28 cellular contexts compared by ENCODE assay signal in the genomic region with DNA sequence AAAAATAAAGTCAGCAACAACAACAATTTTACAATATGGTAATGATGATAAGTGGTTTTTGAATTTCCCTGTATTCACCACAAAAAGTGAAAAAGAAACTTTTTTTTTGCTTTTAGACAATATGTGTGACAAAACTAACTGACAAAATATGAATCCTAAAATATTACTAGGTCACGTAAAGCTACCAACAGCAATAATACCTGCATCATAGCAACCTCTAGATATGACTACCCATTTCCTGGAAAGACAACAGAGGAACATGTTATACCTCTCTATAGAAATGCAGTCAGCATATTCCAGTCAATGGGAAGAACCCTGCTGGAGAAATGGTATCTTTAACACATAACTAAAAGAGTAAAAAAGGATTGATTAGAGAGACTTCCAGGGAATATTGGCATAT.
A peak's percentile ranks its signal among the peaks of the same experiment; 100 is the strongest.
DNase-seq lines count a peak whose midpoint lies in the region; ATAC-seq and TF ChIP-seq lines count a peak whose summit lies in the region.
"Had no signal": no experiment of that assay in that cellular context is flagged by ENCODE, and none has a peak within 500 bp of the region (broad histone marks: within the 10 kb centered on the region; RNA-seq: fewer than 3 reads in every experiment).

No MANE protein-coding gene starts in this region.

- H3K4me3 Mint-ChIP-seq in HFFc6 = no peak overlapping the region
- H3K4me3 Mint-ChIP-seq: activated CD4-positive, alpha-beta memory T cell treated with anti-CD3 and anti-CD28 coated beads for 36 hours; CD14-positive monocyte; central memory CD8-positive, alpha-beta T cell; stimulated activated naive B cell treated with anti-CD40 and anti-IgM and Interleukin-4, amounts not matched to agents 10 μg/mL and 1 μg/mL and 100 μg/mL, for 72 hours had no signal

- DNase-seq in HFFc6 (no peak), SIG-M5 treated with dmso at 0.1 percent for 504 hours (lab: John Stamatoyannopoulos, UW; ENCODE audit: unreplicated experiment) (no peak)
- DNase-seq: activated CD4-positive, alpha-beta memory T cell treated with anti-CD3 and anti-CD28 coated beads for 36 hours; activated naive CD4-positive, alpha-beta T cell; activated T-cell treated with anti-CD3 and anti-CD28 coated beads for 4 hours; DMS79 treated with DMSO at 0.1 percent for 48 hours; dorsolateral prefrontal cortex; GF-D8; hypothalamus; KBM-7; mesenchymal stem cell; NCI-H1105 treated with DMSO at 0.1 percent for 48 hours; NCI-H2029; NCI-H526; SHP77; stimulated activated CD4-positive, alpha-beta T cell treated with anti-CD3 and anti-CD28 coated beads, Interleukin-12 subunit alpha, Interleukin-12 subunit beta, amount 100 ng/mL, for 4 hours; stimulated activated CD4-positive, alpha-beta T cell treated with anti-CD3 and anti-CD28 coated beads, Interleukin-4, amount 100 ng/mL, for 1 hour; stimulated activated naive B cell treated with anti-CD40 and anti-IgM and Interleukin-4, amounts not matched to agents 10 μg/mL and 1 μg/mL and 100 μg/mL, for 72 hours had no signal

- H3K4me1 Mint-ChIP-seq in HFFc6 (ENCODE audit: low read depth) = no peaks in the 10 kb centered on the region
- H3K4me1 Mint-ChIP-seq: CD14-positive monocyte; central memory CD8-positive, alpha-beta T cell; stimulated activated naive B cell treated with anti-CD40 and anti-IgM and Interleukin-4, amounts not matched to agents 10 μg/mL and 1 μg/mL and 100 μg/mL, for 72 hours had no signal

- H3K27me3 Mint-ChIP-seq in HFFc6 (ENCODE audit: insufficient read depth) = peaks cover 10% of the 10 kb centered on the region
- H3K27me3 Mint-ChIP-seq: progenitor cell of endocrine pancreas had no signal

- no peak overlapping the region for H3K27ac Mint-ChIP-seq in HFFc6
- H3K27ac Mint-ChIP-seq: activated CD4-positive, alpha-beta memory T cell treated with anti-CD3 and anti-CD28 coated beads for 36 hours; CD14-positive monocyte; progenitor cell of endocrine pancreas; stimulated activated naive B cell treated with anti-CD40 and anti-IgM and Interleukin-4, amounts not matched to agents 10 μg/mL and 1 μg/mL and 100 μg/mL, for 72 hours had no signal

- no peak for TF ChIP-seq CTCF in HFFc6 (IDR thresholded peaks at IDR 0.05)

- peaks cover 14% of the 10 kb centered on the region for H3K36me3 Mint-ChIP-seq in HFFc6 (ENCODE audit: low read depth)
- H3K36me3 Mint-ChIP-seq: activated CD4-positive, alpha-beta memory T cell treated with anti-CD3 and anti-CD28 coated beads for 36 hours; CD14-positive monocyte; stimulated activated naive B cell treated with anti-CD40 and anti-IgM and Interleukin-4, amounts not matched to agents 10 μg/mL and 1 μg/mL and 100 μg/mL, for 72 hours had no signal

- peaks cover 13% of the 10 kb centered on the region for H3K9me3 Mint-ChIP-seq in HFFc6

- ATAC-seq in GM18517 (IDR thresholded peaks at IDR 0.05; ENCODE audit: unreplicated experiment) (peak; percentile 53), GM18870 (IDR thresholded peaks at IDR 0.05; ENCODE audit: unreplicated experiment) (peak; percentile 90), HG02870 (IDR thresholded peaks at IDR 0.05; ENCODE audit: unreplicated experiment) (peak; percentile 85), HG03565 (IDR thresholded peaks at IDR 0.05; ENCODE audit: unreplicated experiment) (peak; percentile 71), GM19455 (IDR thresholded peaks at IDR 0.05; ENCODE audit: unreplicated experiment) (no peak)
- ATAC-seq: left lobe of liver; sciatic nerve; stimulated activated naive B cell treated with anti-CD40 and anti-IgM and Interleukin-4, amounts not matched to agents 10 μg/mL and 1 μg/mL and 100 μg/mL, for 72 hours had no signal
